Comparison of ENCODE assay signal across 1 cellular context in the genomic region with DNA sequence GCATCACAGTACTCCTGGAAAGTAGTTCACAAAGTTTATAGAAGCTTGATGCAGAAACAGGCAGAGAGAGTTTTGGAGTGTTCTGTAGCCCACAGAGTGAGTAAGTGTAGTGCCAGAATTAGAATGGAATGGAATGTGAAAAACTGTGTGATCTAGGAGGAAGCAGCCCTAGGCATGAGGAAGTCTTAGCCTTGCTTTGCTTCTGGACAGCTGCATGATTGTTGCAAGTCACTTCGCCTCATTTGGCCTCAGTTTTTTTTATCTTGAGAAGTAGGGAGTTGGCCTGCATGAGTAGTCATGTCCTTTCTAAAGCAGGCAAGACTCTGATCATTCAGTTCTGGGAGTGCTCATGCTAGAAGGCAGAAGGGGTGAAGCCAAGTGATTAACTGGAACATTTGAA.
TF ChIP-seq lines count a peak whose summit lies in the region.

No MANE protein-coding gene starts in this region.

TF ChIP-seq in WTC11, 78 proteins besides CTCF, POLR2A, EP300 and RAD21 (continued from another document):
- TF ChIP-seq, protein P1, sequence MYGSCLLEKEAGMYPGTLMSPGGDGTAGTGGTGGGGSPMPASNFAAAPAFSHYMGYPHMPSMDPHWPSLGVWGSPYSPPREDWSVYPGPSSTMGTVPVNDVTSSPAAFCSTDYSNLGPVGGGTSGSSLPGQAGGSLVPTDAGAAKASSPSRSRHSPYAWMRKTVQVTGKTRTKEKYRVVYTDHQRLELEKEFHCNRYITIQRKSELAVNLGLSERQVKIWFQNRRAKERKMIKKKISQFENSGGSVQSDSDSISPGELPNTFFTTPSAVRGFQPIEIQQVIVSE (CRISPR knock-in tag; IDR thresholded peaks at IDR 0.05; ENCODE audit: borderline replicate concordance): no peak
